In the genomic region with DNA sequence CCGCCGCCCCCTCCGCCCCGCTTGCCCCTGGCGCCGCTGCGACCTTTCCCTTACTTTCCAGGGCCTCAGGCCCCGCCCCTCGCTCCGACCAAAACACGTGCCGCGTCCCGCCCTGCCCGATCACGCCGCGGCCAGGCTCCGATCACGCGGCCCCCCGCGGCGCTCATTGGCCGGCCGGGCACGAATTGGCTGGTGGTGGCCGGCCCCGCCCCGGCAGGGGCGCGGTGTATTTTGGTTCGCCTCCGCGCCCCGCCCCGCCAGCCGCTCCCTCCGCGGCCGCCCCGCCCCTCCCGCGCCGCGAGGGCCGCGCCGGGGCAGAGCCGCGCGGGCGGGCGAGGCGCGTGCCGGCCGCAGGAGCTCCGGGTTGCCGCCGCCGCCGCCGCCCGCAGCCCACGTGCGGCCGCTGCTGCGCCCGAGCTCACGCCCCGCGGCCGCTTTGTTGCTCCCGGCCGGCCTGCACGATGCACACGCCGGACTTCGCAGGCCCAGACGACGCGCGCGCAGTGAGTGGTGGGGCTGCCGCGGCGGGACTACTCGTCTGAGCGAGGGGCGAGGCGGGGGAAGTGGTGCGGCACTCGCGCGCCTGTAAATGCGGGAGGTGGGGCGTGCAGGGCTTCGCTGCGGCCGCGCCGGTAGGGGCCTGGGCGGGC, we compare ENCODE assay signal across 8 cellular contexts.
DNase-seq lines count a peak whose midpoint lies in the region; ATAC-seq and TF ChIP-seq lines count a peak whose summit lies in the region.

A gene (plus strand): TSS at position 295 of the 650 bp plus-strand sequence. CDS start 167 bp downstream, at position 462.

- peak within 1 kb of the TSS; percentile 63 for H3K4me3 ChIP-seq in AG10803 (ENCODE audit: low read length)

- DNase-seq in AG10803 (ENCODE audit: low read depth) (peak; percentile 87), GM19240 (ENCODE audit: insufficient read length, low spot score) (peak; percentile 85), NCI-H748 (lab: John Stamatoyannopoulos, UW; ENCODE audit: unreplicated experiment) (peak; percentile 96), medulla oblongata (ENCODE audit: extremely low spot score) (peak; percentile 81)
- peak; percentile 58 to 78 for DNase-seq in activated CD8-positive, alpha-beta memory T cell treated with anti-CD3 and anti-CD28 coated beads for 1 hour (ENCODE audit: extremely low read depth in 1 of 2, low read depth in 1 of 2)
- peak; percentile 71 for DNase-seq in effector CD8-positive, alpha-beta T cell (lab: John Stamatoyannopoulos, UW)
- DNase-seq in stimulated activated CD4-positive, alpha-beta T cell treated with anti-CD3 and anti-CD28 coated beads, TNF-alpha, amount 100 ng/mL, for 24 hours (ENCODE audit: low read depth in 3 of 3), result peak; percentile 55 to 74 (median 59)

- peak; percentile 57 for ATAC-seq in HG03457 (IDR thresholded peaks at IDR 0.05; ENCODE audit: unreplicated experiment)

- no peak for TF ChIP-seq CTCF in AG10803 (conservative IDR thresholded peaks at IDR 0.05; ENCODE audit: low read length)

Comparison
In these comparisons a context has a peak if more than half of its experiments do, and no peak if none do; other contexts are left out.
1. Peak in every context shown above with its lines: DNase-seq, ATAC-seq and H3K4me3 ChIP-seq.